20 cellular contexts compared by ENCODE assay signal in the genomic region with DNA sequence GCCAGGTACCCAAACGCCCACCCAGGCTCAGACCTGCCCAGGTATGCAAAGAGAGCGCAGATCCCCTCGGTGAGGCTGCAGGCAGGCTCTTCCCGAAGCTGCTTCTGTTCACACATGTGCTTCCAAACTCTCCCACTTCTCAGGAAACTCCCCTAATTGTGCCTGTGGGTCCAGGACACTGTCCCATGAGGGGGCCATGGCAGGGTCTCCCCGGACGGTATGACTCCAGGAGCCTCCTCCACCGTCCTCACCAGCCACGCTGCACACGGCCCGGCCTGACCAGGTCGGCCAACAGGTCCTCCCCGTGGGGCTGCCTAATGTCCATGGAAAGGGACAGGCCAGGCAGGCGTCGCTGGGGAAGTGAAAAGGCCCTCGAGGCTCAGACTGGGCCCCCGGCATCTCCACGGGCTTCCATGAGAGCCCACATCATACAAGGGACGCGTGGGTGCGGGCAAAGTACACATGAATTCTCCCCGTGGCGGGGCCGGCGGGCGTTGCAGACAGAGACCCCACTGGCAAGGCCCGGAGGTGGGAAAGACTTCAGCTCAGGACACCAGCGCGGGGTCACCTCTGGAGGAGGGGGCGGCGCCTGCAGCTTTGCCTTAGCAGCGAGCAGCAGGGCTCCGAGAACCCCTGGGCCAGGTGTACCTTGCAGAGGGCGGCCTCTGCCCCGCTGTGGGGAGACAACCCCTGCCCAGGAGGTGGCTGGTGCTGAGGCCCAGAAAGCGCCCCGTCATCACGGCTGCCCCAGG.
DNase-seq lines count a peak whose midpoint lies in the region; ATAC-seq and TF ChIP-seq lines count a peak whose summit lies in the region.
"Had no signal": no experiment of that assay in that cellular context is flagged by ENCODE, and none has a peak within 500 bp of the region (broad histone marks: within the 10 kb centered on the region; RNA-seq: fewer than 3 reads in every experiment).

No MANE protein-coding gene starts in this region.

- H3K27ac ChIP-seq in adrenal gland = no peak overlapping the region
- no peak overlapping the region for H3K27ac ChIP-seq in upper lobe of left lung
- H3K27ac ChIP-seq: foreskin keratinocyte, skin epidermis, VCaP had no signal

- H3K9me3 ChIP-seq in adrenal gland (replicated peaks in 1 of 3) (no peaks in the 10 kb centered on the region), upper lobe of left lung (no peaks in the 10 kb centered on the region)

- TF ChIP-seq CTCF in adrenal gland (IDR thresholded peaks at IDR 0.05) = no peak
- TF ChIP-seq CTCF in upper lobe of left lung (IDR thresholded peaks at IDR 0.05) = no peak

- 72 to 84% (median 81%) methylated on average over 19 to 37 of the region's 37 CpGs for WGBS in adrenal gland, 4 donors
- 92 to 93% methylated on average over 17 to 30 of the region's 37 CpGs for WGBS in upper lobe of left lung, 2 donors

- DNase-seq in activated effector memory CD4-positive, alpha-beta T cell treated with anti-CD3 and anti-CD28 coated beads, Interleukin-2, amount 50 U/mL, for 16 hours = peak; percentile 54
- DNase-seq in activated effector memory CD4-positive, alpha-beta T cell treated with Interleukin-2 at 50 U/mL for 16 hours = no peak
- DNase-seq in adrenal gland = peak in 4 of 7 donors; percentile 7 to 23 (median 10)
- peak; percentile 85 for DNase-seq in mesenteric fat pad (ENCODE audit: low spot score)
- peak; percentile 20 to 81 for DNase-seq in upper lobe of left lung
- no peak for DNase-seq in dermis blood vessel endothelial cell
- no peak for DNase-seq in 8988T
- DNase-seq: activated CD4-positive, alpha-beta T cell treated with anti-CD3 and anti-CD28 coated beads, Interleukin-2, amount 50 U/mL, for 48 hours; foreskin keratinocyte; hippocampal formation; Karpas-422; mesenchymal stem cell; NCI-H2081; NCI-H510A; stimulated activated CD4-positive, alpha-beta T cell treated with anti-CD3 and anti-CD28 coated beads, Interleukin-2, amount 100 ng/mL, for 48 hours; T-helper 2 cell had no signal

- H3K27me3 ChIP-seq in adrenal gland (peaks cover 15% of the 10 kb centered on the region), upper lobe of left lung (peaks cover 0 to 4% (median 0%) of the 10 kb centered on the region in 4 donors)
- H3K27me3 ChIP-seq: foreskin keratinocyte had no signal

- no peak for TF ChIP-seq POLR2A in adrenal gland (IDR thresholded peaks at IDR 0.05)
- TF ChIP-seq POLR2A in upper lobe of left lung (IDR thresholded peaks at IDR 0.05) = no peak

- H3K4me3 ChIP-seq in adrenal gland = no peak overlapping the region
- no peak overlapping the region for H3K4me3 ChIP-seq in upper lobe of left lung
- H3K4me3 ChIP-seq: skin epidermis had no signal

- intact Hi-C loops in adrenal gland (cut with DNase I) = no loop called here

- TF ChIP-seq EP300 in upper lobe of left lung (IDR thresholded peaks at IDR 0.05) = no peak

- ATAC-seq in upper lobe of left lung (ENCODE audit: low FRiP score in 2 of 2) = no peak
- ATAC-seq in HG02798 (IDR thresholded peaks at IDR 0.05; ENCODE audit: poor library complexity, unreplicated experiment) = no peak
- ATAC-seq: foreskin keratinocyte, Panc1 had no signal

- H3K36me3 ChIP-seq in adrenal gland (replicated peaks in 1 of 2) (no peaks in the 10 kb centered on the region), upper lobe of left lung (no peaks in the 10 kb centered on the region)

- H3K4me1 ChIP-seq in adrenal gland (replicated peaks in 1 of 2) (no peaks in the 10 kb centered on the region), upper lobe of left lung (peaks cover 0 to 6% (median 1%) of the 10 kb centered on the region in 4 donors)
- H3K4me1 ChIP-seq: foreskin keratinocyte had no signal

Comparison
In these comparisons a context has a peak if more than half of its experiments do, and no peak if none do; other contexts are left out.
1. DNase-seq: peak in activated effector memory CD4-positive, alpha-beta T cell treated with anti-CD3 and anti-CD28 coated beads, Interleukin-2, amount 50 U/mL, for 16 hours (single experiment), adrenal gland (4 of 7), mesenteric fat pad (single experiment) and upper lobe of left lung (2 of 2); none in activated effector memory CD4-positive, alpha-beta T cell treated with Interleukin-2 at 50 U/mL for 16 hours (single experiment), dermis blood vessel endothelial cell (single experiment) and 8988T (single experiment).